In genomic region chr10:103747193-103747865, GRCh38 we compare ENCODE assay signal across 1 cellular context.
TF ChIP-seq lines count a peak whose summit lies in the region.

No MANE protein-coding gene starts in this region.

TF ChIP-seq in GM23338, 12 proteins besides CTCF, POLR2A, EP300 and RAD21 (continued from another document):
- TF ChIP-seq, protein P1, sequence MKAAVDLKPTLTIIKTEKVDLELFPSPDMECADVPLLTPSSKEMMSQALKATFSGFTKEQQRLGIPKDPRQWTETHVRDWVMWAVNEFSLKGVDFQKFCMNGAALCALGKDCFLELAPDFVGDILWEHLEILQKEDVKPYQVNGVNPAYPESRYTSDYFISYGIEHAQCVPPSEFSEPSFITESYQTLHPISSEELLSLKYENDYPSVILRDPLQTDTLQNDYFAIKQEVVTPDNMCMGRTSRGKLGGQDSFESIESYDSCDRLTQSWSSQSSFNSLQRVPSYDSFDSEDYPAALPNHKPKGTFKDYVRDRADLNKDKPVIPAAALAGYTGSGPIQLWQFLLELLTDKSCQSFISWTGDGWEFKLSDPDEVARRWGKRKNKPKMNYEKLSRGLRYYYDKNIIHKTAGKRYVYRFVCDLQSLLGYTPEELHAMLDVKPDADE (IDR thresholded peaks at IDR 0.05): no peak
- TF ChIP-seq EZH2 (IDR thresholded peaks at IDR 0.05; ENCODE audit: low read depth, unreplicated experiment) (no peak), ZNF462 (CRISPR knock-in tag; IDR thresholded peaks at IDR 0.05) (no peak), NANOG (IDR thresholded peaks at IDR 0.05; ENCODE audit: borderline replicate concordance) (no peak), POLR2AphosphoS5 (IDR thresholded peaks at IDR 0.05; ENCODE audit: low read depth) (no peak), JUNB (IDR thresholded peaks at IDR 0.05; ENCODE audit: unreplicated experiment) (no peak), CREB1 (CRISPR knock-in tag; IDR thresholded peaks at IDR 0.05; ENCODE audit: low read depth) (no peak)
